In genomic region chr3:43316783-43317460, GRCh38 we compare ENCODE assay signal across 13 cellular contexts. TPM values are rescaled to one million over a fixed set of nuclear protein-coding genes. Genes with fewer than 3 reads are reported as not detected.
DNase-seq lines count a peak whose midpoint lies in the region; ATAC-seq, FAIRE-seq and TF ChIP-seq lines count a peak whose summit lies in the region.
"Had no signal": no experiment of that assay in that cellular context is flagged by ENCODE, and none has a peak within 500 bp of the region (broad histone marks: within the 10 kb centered on the region; RNA-seq: fewer than 3 reads in every experiment).

No MANE protein-coding gene starts in this region.

- H3K4me2 ChIP-seq in H9 (ENCODE audit: insufficient read depth, insufficient read length, low read length) = no peak overlapping the region

- no peak overlapping the region for H3K4ac ChIP-seq in H9 (ENCODE audit: low read depth, low read length)

- no peak for TF ChIP-seq CTCF in H9 (conservative IDR thresholded peaks at IDR 0.05)
- TF ChIP-seq CTCF in psoas muscle (IDR thresholded peaks at IDR 0.05) = no peak

- H2BK12ac ChIP-seq in H9 (ENCODE audit: insufficient read length, low read depth, low read length) = no peak overlapping the region

- peaks cover 2% of the 10 kb centered on the region for H3K79me1 ChIP-seq in H9 (ENCODE audit: insufficient read depth, low read depth, low read length, poor library complexity, severe bottlenecking)

- H3K4me1 ChIP-seq in H9 (ENCODE audit: insufficient read depth, low read length) = no peaks in the 10 kb centered on the region; the same call in 1 of the 2 replicates
- peaks cover 52% of the 10 kb centered on the region for H3K4me1 ChIP-seq in psoas muscle

- H2BK15ac ChIP-seq in H9 (ENCODE audit: low read depth, low read length) = no peak overlapping the region

- H3K36me3 Mint-ChIP-seq in H9 (ENCODE audit: insufficient read depth in 1 of 3, low read depth in 3 of 3) = peaks cover 5% of the 10 kb centered on the region in 3 experiments; a peak in 5 of 7 replicates
- peaks cover 46% of the 10 kb centered on the region for H3K36me3 Mint-ChIP-seq in activated naive CD8-positive, alpha-beta T cell treated with anti-CD3 and anti-CD28 coated beads, Interleukin-2, amount 10 ng/mL, durations not matched to agents 7 days and 5 days

- DNase-seq in H9 (no peak), iPS-NIHi7 (ENCODE audit: extremely low spot score) (peak; percentile 26), psoas muscle (no peak), GM19239 (ENCODE audit: insufficient read length, low spot score) (no peak), posterior vena cava (ENCODE audit: low spot score) (no peak)
- no peak for DNase-seq in activated naive CD8-positive, alpha-beta T cell treated with anti-CD3 and anti-CD28 coated beads, Interleukin-2, amount 10 ng/mL, durations not matched to agents 7 days and 5 days
- DNase-seq in stimulated activated naive CD4-positive, alpha-beta T cell treated with Interleukin-2 at 50 U/mL for 16 hours (lab: John Stamatoyannopoulos, UW) = no peak
- no peak for DNase-seq in activated CD8-positive, alpha-beta memory T cell treated with anti-CD3 and anti-CD28 coated beads, Interleukin-2, amount 50 U/mL, for 4 hours
- DNase-seq: amygdala, DND-41, glutamatergic neuron, NCI-H1105 had no signal

- H3K4me1 Mint-ChIP-seq in H9 = peaks cover 28 to 31% of the 10 kb centered on the region in 2 experiments
- H3K4me1 Mint-ChIP-seq in activated naive CD8-positive, alpha-beta T cell treated with anti-CD3 and anti-CD28 coated beads, Interleukin-2, amount 10 ng/mL, durations not matched to agents 7 days and 5 days = peaks cover 30% of the 10 kb centered on the region

- H3K9me3 Mint-ChIP-seq in H9 = no peaks in the 10 kb centered on the region
- H3K9me3 Mint-ChIP-seq in activated naive CD8-positive, alpha-beta T cell treated with anti-CD3 and anti-CD28 coated beads, Interleukin-2, amount 10 ng/mL, durations not matched to agents 7 days and 5 days = no peaks in the 10 kb centered on the region

- intact Hi-C loops in psoas muscle (cut with DNase I) (no loop called here), posterior vena cava (cut with DNase I) (no loop called here)

- FAIRE-seq in GM19239 (lab: Jason Lieb, UNC) = no peak

- no peak overlapping the region for H2AK5ac ChIP-seq in H9 (ENCODE audit: insufficient read length, low read length)

- H3K4me3 ChIP-seq in psoas muscle = no peak overlapping the region

- no peak overlapping the region for H3K4me3 Mint-ChIP-seq in H9
- no peak overlapping the region for H3K4me3 Mint-ChIP-seq in activated naive CD8-positive, alpha-beta T cell treated with anti-CD3 and anti-CD28 coated beads, Interleukin-2, amount 10 ng/mL, durations not matched to agents 7 days and 5 days

- ATAC-seq in activated naive CD8-positive, alpha-beta T cell treated with anti-CD3 and anti-CD28 coated beads, Interleukin-2, amount 10 ng/mL, durations not matched to agents 7 days and 5 days (ENCODE audit: low read depth) = no peak
- peak in 2 of 4 donors; percentile 33 to 52 for ATAC-seq in psoas muscle

- H2BK120ac ChIP-seq in H9 (ENCODE audit: low read depth, low read length, poor library complexity, severe bottlenecking) = no peak overlapping the region

- H3T11ph ChIP-seq in H9 (ENCODE audit: low read length) = no peak overlapping the region

- H3K18ac ChIP-seq in H9 (ENCODE audit: insufficient read length, low read depth, low read length) = no peak overlapping the region

- no peak overlapping the region for H3K56ac ChIP-seq in H9 (ENCODE audit: insufficient read length, low read depth, low read length)

- no peak overlapping the region for H2AFZ ChIP-seq in H9 (ENCODE audit: low read length)

- no peaks in the 10 kb centered on the region for H3K23me2 ChIP-seq in H9 (ENCODE audit: insufficient read length, low read depth, low read length, poor library complexity, severe bottlenecking)

- no peak overlapping the region for H2BK20ac ChIP-seq in H9 (ENCODE audit: low read depth, low read length, poor library complexity, severe bottlenecking)

- H3K27me3 ChIP-seq in H9 (ENCODE audit: insufficient read depth, low read length) = no peaks in the 10 kb centered on the region
- H3K27me3 ChIP-seq in psoas muscle (ENCODE audit: insufficient read depth in 3 of 3, low read length in 2 of 3) = no peaks in the 10 kb centered on the region

- H3K27ac Mint-ChIP-seq in H9 = peak overlapping the region in 2 of 3 experiments; percentile 86 to 95; a peak in 4 of 7 replicates
- peak overlapping the region; percentile 31 for H3K27ac Mint-ChIP-seq in activated naive CD8-positive, alpha-beta T cell treated with anti-CD3 and anti-CD28 coated beads, Interleukin-2, amount 10 ng/mL, durations not matched to agents 7 days and 5 days

- H3K9me3 ChIP-seq in H9 (ENCODE audit: control insufficient read depth, low read depth, low read length) = no peaks in the 10 kb centered on the region
- no peaks in the 10 kb centered on the region for H3K9me3 ChIP-seq in psoas muscle

- H4K8ac ChIP-seq in H9 (replicated peaks; ENCODE audit: insufficient read length, low read depth, low read length) = no peak overlapping the region

- no peak overlapping the region for H3K27ac ChIP-seq in H9 (ENCODE audit: insufficient read length, low read depth, low read length)
- peak overlapping the region; percentile 47 for H3K27ac ChIP-seq in psoas muscle
- H3K27ac ChIP-seq: VCaP had no signal

- no peaks in the 10 kb centered on the region for H3K27me3 Mint-ChIP-seq in H9 (ENCODE audit: low read depth)
- H3K27me3 Mint-ChIP-seq in activated naive CD8-positive, alpha-beta T cell treated with anti-CD3 and anti-CD28 coated beads, Interleukin-2, amount 10 ng/mL, durations not matched to agents 7 days and 5 days = no peaks in the 10 kb centered on the region

- no peak overlapping the region for H3K14ac ChIP-seq in H9 (ENCODE audit: insufficient read depth, low read length)

- no peak overlapping the region for H3K9ac ChIP-seq in H9 (ENCODE audit: extremely low read depth, insufficient read length, low read length)

- no peak overlapping the region for H4K5ac ChIP-seq in H9 (ENCODE audit: insufficient read length, low read depth, low read length)

- no peak overlapping the region for H4K91ac ChIP-seq in H9 (ENCODE audit: insufficient read length, low read depth, low read length)

- no peak overlapping the region for H3K23ac ChIP-seq in H9 (ENCODE audit: insufficient read length, low read depth, low read length)

- no peaks in the 10 kb centered on the region for H3K79me2 ChIP-seq in H9 (ENCODE audit: insufficient read depth, low read length)

- POLR2A ChIA-PET in activated naive CD8-positive, alpha-beta T cell treated with anti-CD3 and anti-CD28 coated beads, Interleukin-2, amount 10 ng/mL, durations not matched to agents 7 days and 5 days (lab: Charles Lee) = no interaction called here

- WGBS in H9 (ENCODE audit: extremely low coverage, insufficient read length, low lambda C conversion rate) = no CpG with 5 or more reads among the region's 4 CpGs
- WGBS in psoas muscle, 3 donors = 52 to 67% (median 60%) methylated on average over 4 of the region's 4 CpGs

- peaks cover 0 to 9% of the 10 kb centered on the region in 2 donors for H3K36me3 ChIP-seq in psoas muscle (ENCODE audit: insufficient read depth in 1 of 2, low read depth in 1 of 2)

- no peaks in the 10 kb centered on the region for H4K20me1 ChIP-seq in H9 (ENCODE audit: control insufficient read depth, insufficient read depth, insufficient read length)

- H2BK5ac ChIP-seq in H9 (ENCODE audit: insufficient read length, low read length) = no peak overlapping the region

RNA-seq across cellular contexts. Expression of gene SNRK, which starts 30.6 kb away (rescaled TPM):
- 11.8 and 12.0 TPM in 2 replicates for total RNA-seq in H9 (2021)
- total RNA-seq in activated naive CD8-positive, alpha-beta T cell treated with anti-CD3 and anti-CD28 coated beads, Interleukin-2, amount 10 ng/mL, durations not matched to agents 7 days and 5 days = 10 to 100 TPM; 70.7 to 73.6 TPM
- total RNA-seq in psoas muscle = 10 to 100 TPM; 18.8 to 25.6 (median 21.5) TPM
- polyA plus RNA-seq in psoas muscle = 1 to 10 TPM; 6.8 to 8.5 (median 7.8) TPM
- total RNA-seq in posterior vena cava = 10 to 100 TPM; 34.8 to 49.3 TPM
